ENCODE assay signal across 9 cellular contexts in genomic region chr21:34642211-34643075, GRCh38. TPM values are rescaled to one million over a fixed set of nuclear protein-coding genes. Genes with fewer than 3 reads are reported as not detected.
A peak's percentile ranks its signal among the peaks of the same experiment; 100 is the strongest.
DNase-seq lines count a peak whose midpoint lies in the region; ATAC-seq and TF ChIP-seq lines count a peak whose summit lies in the region.
"Had no signal": no experiment of that assay in that cellular context is flagged by ENCODE, and none has a peak within 500 bp of the region (broad histone marks: within the 10 kb centered on the region; RNA-seq: fewer than 3 reads in every experiment).

No MANE protein-coding gene starts in this region.

- no peak overlapping the region for H3K4me3 Mint-ChIP-seq in naive thymus-derived CD4-positive, alpha-beta T cell

- peaks cover 0 to 12% (median 3%) of the 10 kb centered on the region in 5 donors for H3K36me3 Mint-ChIP-seq in naive thymus-derived CD4-positive, alpha-beta T cell

- no peak overlapping the region for H3K27ac Mint-ChIP-seq in naive thymus-derived CD4-positive, alpha-beta T cell

- intact Hi-C loops in naive thymus-derived CD4-positive, alpha-beta T cell (cut with micrococcal nuclease), result no loop called here
- intact Hi-C loops in cardiac septum (cut with DNase I), result no loop called here

- no peaks in the 10 kb centered on the region for H3K36me3 ChIP-seq in naive thymus-derived CD4-positive, alpha-beta T cell (ENCODE audit: control insufficient read depth in 2 of 3, insufficient read depth in 3 of 3, low read length in 3 of 3)

- no peak overlapping the region for H3K27ac ChIP-seq in naive thymus-derived CD4-positive, alpha-beta T cell (ENCODE audit: low read depth, low read length)

- ATAC-seq in GM21381 (IDR thresholded peaks at IDR 0.05; ENCODE audit: unreplicated experiment) (peak; percentile 49), HG03354 (IDR thresholded peaks at IDR 0.05; ENCODE audit: poor library complexity, severe bottlenecking, unreplicated experiment) (peak; percentile 59)
- ATAC-seq in naive thymus-derived CD4-positive, alpha-beta T cell, result no peak

- POLR2A ChIA-PET in GM10248 (lab: Yijun Ruan, JAX), result no interaction called here
- POLR2A ChIA-PET in naive thymus-derived CD4-positive, alpha-beta T cell (lab: Charles Lee), result no interaction called here

- no peaks in the 10 kb centered on the region for H3K9me3 ChIP-seq in naive thymus-derived CD4-positive, alpha-beta T cell (ENCODE audit: control insufficient read depth in 2 of 3, low read length in 3 of 3)

- H3K4me1 ChIP-seq in naive thymus-derived CD4-positive, alpha-beta T cell (ENCODE audit: control insufficient read depth in 2 of 2, insufficient read depth in 2 of 2, low read length in 2 of 2), result peaks cover 0 to 4% of the 10 kb centered on the region in 2 donors

- H3K27me3 ChIP-seq in naive thymus-derived CD4-positive, alpha-beta T cell (ENCODE audit: control insufficient read depth in 2 of 2, insufficient read depth in 2 of 2, low read length in 2 of 2), result no peaks in the 10 kb centered on the region

- H3K27me3 Mint-ChIP-seq in naive thymus-derived CD4-positive, alpha-beta T cell, result peaks cover 0 to 3% (median 0%) of the 10 kb centered on the region in 5 donors

- TF ChIP-seq CTCF in GM10248 (IDR thresholded peaks at IDR 0.05; ENCODE audit: control extremely low read depth, extremely low read depth, low read depth, missing control alignments), result no peak
- TF ChIP-seq CTCF in cardiac fibroblast (IDR thresholded peaks at IDR 0.05; ENCODE audit: low read depth, low read length), result no peak

- H3K9me3 Mint-ChIP-seq in naive thymus-derived CD4-positive, alpha-beta T cell, result peaks cover 0 to 12% (median 0%) of the 10 kb centered on the region in 11 donors

- no peak overlapping the region for H3K4me3 ChIP-seq in cardiac fibroblast (replicated peaks in 1 of 2; ENCODE audit: low read depth in 2 of 2, low read length in 2 of 2)
- no peak overlapping the region for H3K4me3 ChIP-seq in naive thymus-derived CD4-positive, alpha-beta T cell (ENCODE audit: low read length)

- CTCF ChIA-PET in GM10248 (lab: Yijun Ruan, JAX), result interaction anchor here (0.7 to 1.3 kb wide), 5 partner anchors 11 to 132 kb away, joined by 3 to 6 read pairs (median 3); partner anchors contain the start of gene CLIC6
- CTCF ChIA-PET in naive thymus-derived CD4-positive, alpha-beta T cell (lab: Charles Lee), result no interaction called here

- peak; percentile 45 for DNase-seq in GM10248 (ENCODE audit: extremely low spot score)
- peak; percentile 23 to 33 for DNase-seq in cardiac fibroblast (ENCODE audit: low read depth in 2 of 2)
- no peak for DNase-seq in naive thymus-derived CD4-positive, alpha-beta T cell
- DNase-seq in HuH-7 (ENCODE audit: low spot score), result no peak
- DNase-seq in cardiac septum (ENCODE audit: low spot score), result no peak
- DNase-seq in DMS153 (lab: John Stamatoyannopoulos, UW), result no peak
- DNase-seq: activated CD4-positive, CD25-positive, alpha-beta regulatory T cell treated with anti-CD3 and anti-CD28 coated beads, Interleukin-2, amount 50 U/mL, for 72 hours had no signal

- H3K4me1 Mint-ChIP-seq in naive thymus-derived CD4-positive, alpha-beta T cell, result peaks cover 11 to 40% (median 14%) of the 10 kb centered on the region in 7 donors

RNA-seq across cellular contexts. Expression of gene CLIC6, which starts 26.4 kb away (rescaled TPM):
- under 1 TPM in 4 of 5 experiments, not detected in 1; 0.19 to 0.56 (median 0.28) TPM for total RNA-seq in naive thymus-derived CD4-positive, alpha-beta T cell
- under 1 TPM in 1 of 2 donors, not detected in 1; 0.12 TPM for polyA plus RNA-seq in naive thymus-derived CD4-positive, alpha-beta T cell
- total RNA-seq in cardiac septum, result 8.9 TPM

RNA-seq across cellular contexts. Expression of gene RCAN1, which starts 27.5 kb away (rescaled TPM):
- total RNA-seq in naive thymus-derived CD4-positive, alpha-beta T cell, result 1 to 10 TPM; 3.0 to 8.1 (median 4.9) TPM
- polyA plus RNA-seq in naive thymus-derived CD4-positive, alpha-beta T cell, result 10 to 100 TPM; 12.6 to 15.3 TPM
- 158 TPM for total RNA-seq in cardiac septum

Comparison
In these comparisons a context has a peak if more than half of its experiments do, and no peak if none do; other contexts are left out.
1. DNase-seq: peak in GM10248 (single experiment) and cardiac fibroblast (2 of 2); none in naive thymus-derived CD4-positive, alpha-beta T cell (0 of 9), HuH-7 (single experiment), cardiac septum (single experiment) and DMS153 (single experiment).
2. RNA of gene RCAN1, which starts 27.5 kb away (total RNA-seq): 158 TPM in cardiac septum (single experiment); 3.0 to 8.1 TPM in naive thymus-derived CD4-positive, alpha-beta T cell; every median in the first group is over 10 times any median in the second.